ENCODE assay signal across 26 cellular contexts in the genomic region with DNA sequence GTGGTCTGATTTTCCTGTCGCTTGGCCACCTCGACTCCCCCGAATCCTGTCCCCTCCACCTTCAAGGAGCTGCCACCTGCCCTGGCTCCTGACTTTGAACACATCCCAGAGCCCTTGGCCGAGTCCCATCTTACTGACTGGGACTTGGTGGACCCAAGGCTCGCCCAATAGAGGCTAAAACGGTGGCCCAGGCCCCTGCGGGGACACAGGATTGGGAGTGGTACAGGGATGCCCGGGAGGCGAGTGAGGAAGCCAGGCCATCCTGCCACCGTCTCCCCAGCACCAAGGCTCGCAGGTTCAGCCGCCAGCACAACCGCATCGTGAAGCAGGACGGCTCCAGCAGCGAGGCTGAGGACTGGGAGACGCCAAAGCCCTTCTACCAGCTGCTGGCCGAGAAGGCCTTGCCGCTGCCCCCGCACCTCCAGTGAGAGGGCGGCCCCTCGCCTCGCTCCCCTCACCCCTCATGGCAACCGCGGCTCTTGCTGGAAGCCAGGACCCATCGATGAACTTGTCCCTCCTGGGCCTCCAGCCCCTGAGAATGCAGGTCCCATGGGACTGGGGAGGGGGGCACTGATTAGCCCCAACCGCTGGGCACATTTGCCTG. TPM values are rescaled to one million over a fixed set of nuclear protein-coding genes. Genes with fewer than 3 reads are reported as not detected.
DNase-seq lines count a peak whose midpoint lies in the region; ATAC-seq and TF ChIP-seq lines count a peak whose summit lies in the region.
"Had no signal": no experiment of that assay in that cellular context is flagged by ENCODE, and none has a peak within 500 bp of the region (broad histone marks: within the 10 kb centered on the region; RNA-seq: fewer than 3 reads in every experiment).

No MANE protein-coding gene starts in this region.

- H4K20me1 ChIP-seq in BLaER1 = no peaks in the 10 kb centered on the region; the same call in 1 of the 2 replicates

- ATAC-seq in right cardiac atrium = no peak
- ATAC-seq in HG02884 (IDR thresholded peaks at IDR 0.05; ENCODE audit: unreplicated experiment) = no peak
- ATAC-seq in GM21529 (IDR thresholded peaks at IDR 0.05; ENCODE audit: unreplicated experiment) = no peak
- ATAC-seq: activated T-cell treated with anti-CD3 and anti-CD28 coated beads, Interleukin-2, amount 50 U/mL, for 72 hours had no signal

- H3K9me3 ChIP-seq in BLaER1 (no peaks in the 10 kb centered on the region), HUES64 (ENCODE audit: insufficient read depth, low read depth, low read length) (no peaks in the 10 kb centered on the region), right cardiac atrium (ENCODE audit: control insufficient read depth, low read length) (no peaks in the 10 kb centered on the region)
- H3K9me3 ChIP-seq: esophagus squamous epithelium had no signal

- intact Hi-C loops in right cardiac atrium (cut with DNase I) (loop anchor here in 1 of 4 donors (10.0 kb wide), 1 partner anchor 49 kb away; no protein-coding TSS in a partner anchor), head of caudate nucleus (cut with DNase I) (no loop called here)

- peak in 1 of 3 donors; percentile 67 for DNase-seq in right cardiac atrium
- no peak for DNase-seq in progenitor cell of endocrine pancreas (ENCODE audit: low spot score, unreplicated experiment)
- DNase-seq in cortex of kidney (lab: John Stamatoyannopoulos, UW) = no peak
- DNase-seq in head of caudate nucleus = no peak
- DNase-seq: activated CD4-positive, CD25-positive, alpha-beta regulatory T cell treated with anti-CD3 and anti-CD28 coated beads, Interleukin-2, amount 50 U/mL, for 72 hours; activated naive CD4-positive, alpha-beta T cell treated with anti-CD3 and anti-CD28 coated beads, Interleukin-2, amount 50 U/mL, for 16 hours; activated T-cell treated with anti-CD3 and anti-CD28 coated beads, Interleukin-2, amount 50 U/mL, for 72 hours; cerebellar nuclear complex; effector CD8-positive, alpha-beta T cell; esophagus squamous epithelium; GM23248; NCI-H1092 treated with DMSO at 0.1 percent for 48 hours; NCI-H2081; NCI-H524; nucleus accumbens had no signal

- H3K27me3 Mint-ChIP-seq in progenitor cell of endocrine pancreas = peaks cover 8% of the 10 kb centered on the region

- H3K9me3 Mint-ChIP-seq in progenitor cell of endocrine pancreas (ENCODE audit: low read depth) = no peaks in the 10 kb centered on the region
- H3K9me3 Mint-ChIP-seq: activated T-cell treated with anti-CD3 and anti-CD28 coated beads, Interleukin-2, amount 50 U/mL, for 72 hours had no signal

- peaks cover 12% of the 10 kb centered on the region for H3K4me1 Mint-ChIP-seq in progenitor cell of endocrine pancreas (ENCODE audit: low read depth)

- no peak for TF ChIP-seq CTCF in progenitor cell of endocrine pancreas (IDR thresholded peaks at IDR 0.05; ENCODE audit: unreplicated experiment)

- no peaks in the 10 kb centered on the region for H3K36me3 Mint-ChIP-seq in progenitor cell of endocrine pancreas (ENCODE audit: insufficient read depth)

- no peaks in the 10 kb centered on the region for H3K36me3 ChIP-seq in BLaER1
- H3K36me3 ChIP-seq in HUES64 (ENCODE audit: insufficient read depth, low read length) = no peaks in the 10 kb centered on the region

- WGBS in HUES64 = 75% methylated on average over 27 of the region's 27 CpGs
- 36% methylated on average over 27 of the region's 27 CpGs for WGBS in right cardiac atrium

- H3K4me1 ChIP-seq in BLaER1 (peaks cover 57% of the 10 kb centered on the region), HUES64 (ENCODE audit: insufficient read depth, low read length) (peaks cover 26% of the 10 kb centered on the region), right cardiac atrium (ENCODE audit: control insufficient read depth, insufficient read depth, low read length) (no peaks in the 10 kb centered on the region)

- H3K4me3 ChIP-seq in BLaER1 (no peak overlapping the region), HUES64 (ENCODE audit: low read length) (no peak overlapping the region), right cardiac atrium (ENCODE audit: low read length) (no peak overlapping the region)
- H3K4me3 ChIP-seq: esophagus squamous epithelium, GM23248 had no signal

- H3K27ac ChIP-seq in BLaER1 (no peak overlapping the region), HUES64 (ENCODE audit: low read depth, low read length) (0 out of 2 replicates have a peak overlapping the region, but pooled peaks have one; percentile 3), right cardiac atrium (ENCODE audit: low read length) (peak overlapping the region; percentile 22)
- H3K27ac ChIP-seq: GM23248 had no signal

- H3K9ac ChIP-seq in BLaER1 (no peak overlapping the region), HUES64 (ENCODE audit: low read depth, low read length) (no peak overlapping the region)
- H3K9ac ChIP-seq: GM23248 had no signal

- H3K4me2 ChIP-seq in BLaER1 = peak overlapping the region; percentile 54

- H3K27me3 ChIP-seq in BLaER1 (peaks cover 19% of the 10 kb centered on the region), HUES64 (ENCODE audit: insufficient read depth, low read length) (no peaks in the 10 kb centered on the region; the same call in 1 of the 2 replicates), right cardiac atrium (ENCODE audit: control insufficient read depth, insufficient read depth) (no peaks in the 10 kb centered on the region)

- peak overlapping the region; percentile 62 for H3K27ac Mint-ChIP-seq in progenitor cell of endocrine pancreas
- H3K27ac Mint-ChIP-seq: activated T-cell treated with anti-CD3 and anti-CD28 coated beads, Interleukin-2, amount 50 U/mL, for 72 hours had no signal

- H3K4me3 Mint-ChIP-seq in progenitor cell of endocrine pancreas (ENCODE audit: low read depth) = no peak overlapping the region
- H3K4me3 Mint-ChIP-seq: activated T-cell treated with anti-CD3 and anti-CD28 coated beads, Interleukin-2, amount 50 U/mL, for 72 hours had no signal

RNA-seq across cellular contexts. Expression of a gene that starts 5.3 kb away (rescaled TPM):
- polyA plus RNA-seq in HUES64 (2013, experiment 1 of 2) = 21.2 TPM
- 21.5 TPM for polyA plus RNA-seq in HUES64 (2013, experiment 2 of 2)
- total RNA-seq in right cardiac atrium (10 to 100 TPM; 15.8 to 33.2 (median 24.1) TPM), progenitor cell of endocrine pancreas (36.9 and 42.3 TPM in 2 replicates)
- polyA plus RNA-seq in right cardiac atrium = 19.4 TPM

RNA-seq across cellular contexts. Expression of a gene that starts 18.5 kb away (rescaled TPM):
- 17.9 TPM for polyA plus RNA-seq in HUES64 (2013, experiment 1 of 2)
- 14.0 TPM for polyA plus RNA-seq in HUES64 (2013, experiment 2 of 2)
- total RNA-seq in right cardiac atrium = 100 to 1,000 TPM; 220 to 304 (median 288) TPM
- polyA plus RNA-seq in right cardiac atrium = 395 TPM
- 117 and 122 TPM in 2 replicates for total RNA-seq in progenitor cell of endocrine pancreas

RNA-seq across cellular contexts. Expression of a gene that starts 28.9 kb away (rescaled TPM):
- 25.0 TPM for polyA plus RNA-seq in HUES64 (2013, experiment 1 of 2)
- 25.9 TPM for polyA plus RNA-seq in HUES64 (2013, experiment 2 of 2)
- total RNA-seq in right cardiac atrium (10 to 100 TPM; 72.2 to 87.1 (median 76.6) TPM), progenitor cell of endocrine pancreas (99.4 and 108 TPM in 2 replicates)
- polyA plus RNA-seq in right cardiac atrium = 50.2 TPM

RNA-seq across cellular contexts. Expression of a gene that starts 30.6 kb away (rescaled TPM):
- not detected for polyA plus RNA-seq in HUES64 (2013, experiment 1 of 2)
- 0.13 TPM for polyA plus RNA-seq in HUES64 (2013, experiment 2 of 2)
- total RNA-seq in right cardiac atrium = under 1 TPM; 0.15 to 0.76 (median 0.30) TPM
- 0.41 TPM for polyA plus RNA-seq in right cardiac atrium
- total RNA-seq in progenitor cell of endocrine pancreas = not detected in 2 replicates
- total RNA-seq: aorta, esophagus squamous epithelium, G401, GM23248, LHCN-M2, liver, RPMI7951, temporal lobe had no signal
- polyA plus RNA-seq: AG04450, aorta, GM23248, liver had no signal

RNA-seq across cellular contexts. Expression of a gene that starts 33.1 kb away (rescaled TPM):
- polyA plus RNA-seq in HUES64 (2013, experiment 1 of 2) = 14.2 TPM
- polyA plus RNA-seq in HUES64 (2013, experiment 2 of 2) = 13.4 TPM
- 10 to 100 TPM; 11.4 to 13.2 (median 12.6) TPM for total RNA-seq in right cardiac atrium
- 9.4 TPM for polyA plus RNA-seq in right cardiac atrium
- total RNA-seq in progenitor cell of endocrine pancreas = 41.6 and 44.7 TPM in 2 replicates
